Comparison of ENCODE assay signal across 1 cellular context in genomic region chr2:85745619-85746018, GRCh38.
TF ChIP-seq lines count a peak whose summit lies in the region.

No MANE protein-coding gene starts in this region.

TF ChIP-seq in GM23338, 12 proteins besides CTCF, POLR2A, EP300 and RAD21 (continued from another document):
- TF ChIP-seq ETS1 (IDR thresholded peaks at IDR 0.05): no peak
- TF ChIP-seq JUNB (IDR thresholded peaks at IDR 0.05; ENCODE audit: unreplicated experiment): no peak
- no peak for TF ChIP-seq ZNF114 (CRISPR knock-in tag; IDR thresholded peaks at IDR 0.05)
